In the genomic region with DNA sequence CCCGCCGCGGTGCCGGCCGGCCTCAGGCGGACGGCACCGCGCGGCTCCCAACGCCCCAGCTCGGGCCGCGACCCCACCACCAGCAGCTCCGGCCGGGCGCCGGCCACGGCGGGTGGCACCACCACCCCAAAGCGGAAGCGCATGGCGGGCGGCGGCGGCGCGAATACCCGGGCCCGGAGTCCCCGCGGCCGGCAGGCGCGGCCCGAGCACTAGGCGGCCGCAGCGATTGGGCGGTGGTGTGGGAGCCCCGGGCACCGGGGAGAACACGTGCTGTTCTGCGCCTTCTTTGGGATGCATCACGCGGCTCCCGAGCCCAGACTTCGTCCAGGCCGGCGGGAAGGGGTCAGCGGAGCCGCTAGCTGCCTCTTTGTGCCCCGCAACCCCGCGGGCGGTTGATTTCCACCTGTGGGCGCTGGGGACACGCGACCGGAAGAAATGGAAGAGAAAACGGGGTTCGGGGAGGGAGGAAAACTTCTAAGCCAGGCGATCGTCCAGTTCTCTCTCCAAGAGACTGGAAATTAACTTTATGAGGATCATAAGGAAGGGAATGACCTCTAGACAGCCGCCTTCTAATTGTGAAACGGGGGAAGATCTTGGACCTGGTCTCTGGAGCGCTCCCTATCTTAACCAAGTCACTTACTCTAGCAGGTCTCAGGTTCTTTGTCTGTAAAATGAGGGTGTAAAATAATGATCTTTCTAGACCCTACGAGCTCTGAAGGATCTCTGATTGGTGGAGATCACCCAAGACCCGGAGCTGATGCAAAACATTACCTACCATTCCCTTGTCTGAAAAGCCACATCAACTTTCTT, we compare ENCODE assay signal across 1 cellular context.
TF ChIP-seq lines count a peak whose summit lies in the region.

A gene (minus strand): TSS at position 165 of the 810 bp plus-strand sequence. CDS start 22 bp downstream, at position 143.

TF ChIP-seq in GM12878, 131 proteins besides CTCF, POLR2A, EP300 and RAD21 (continued from another document):
- TF ChIP-seq HDAC6 (IDR thresholded peaks at IDR 0.05; ENCODE audit: unreplicated experiment) (no peak), SMARCA5 (IDR thresholded peaks at IDR 0.05) (peak; percentile 68; the same call in 1 of the 2 replicates), EGR1 (IDR thresholded peaks at IDR 0.05; ENCODE audit: borderline replicate concordance in 1 of 2, low read depth in 2 of 2, low read length in 2 of 2) (no peak; a peak in 1 of 3 replicates), CBX3 (IDR thresholded peaks at IDR 0.05; ENCODE audit: borderline replicate concordance, low read depth) (no peak), MYC (IDR thresholded peaks at IDR 0.05; ENCODE audit: insufficient read depth, insufficient read length, insufficient replicate concordance, low read length, severe bottlenecking) (peak; percentile 50), ZNF24 (IDR thresholded peaks at IDR 0.05) (no peak), YBX1 (IDR thresholded peaks at IDR 0.05) (no peak), PAX8 (IDR thresholded peaks at IDR 0.05) (no peak), RFX5 (IDR thresholded peaks at IDR 0.05; ENCODE audit: low read depth, low read length) (no peak), POU2F2 (IDR thresholded peaks at IDR 0.05; ENCODE audit: borderline replicate concordance, low read depth, low read length) (peak; percentile 62; the same call in 1 of the 3 replicates), PML (IDR thresholded peaks at IDR 0.05; ENCODE audit: low read length) (peak; percentile 96), KLF5 (IDR thresholded peaks at IDR 0.05; ENCODE audit: partially characterized antibody) (no peak), NBN (IDR thresholded peaks at IDR 0.05) (peak; percentile 49; the same call in 1 of the 2 replicates), TCF7 (IDR thresholded peaks at IDR 0.05; ENCODE audit: borderline replicate concordance) (0 out of 2 replicates have a peak, but pooled peaks have one; percentile 25), NR2F1 (conservative IDR thresholded peaks at IDR 0.05) (no peak), CHD2 (IDR thresholded peaks at IDR 0.05; ENCODE audit: borderline replicate concordance, low read depth, low read length) (no peak), MYB (IDR thresholded peaks at IDR 0.05; ENCODE audit: borderline replicate concordance, low read depth, low read length) (no peak), KAT2A (conservative IDR thresholded peaks at IDR 0.05; ENCODE audit: control insufficient read depth, low read depth, low read length) (no peak), BCL11A (IDR thresholded peaks at IDR 0.05; ENCODE audit: low read depth, low read length) (no peak), SUPT20H (IDR thresholded peaks at IDR 0.05; ENCODE audit: borderline replicate concordance, control insufficient read depth, low read depth, low read length) (no peak), STAT3 (IDR thresholded peaks at IDR 0.05; ENCODE audit: low read depth, low read length) (no peak), EZH2 (IDR thresholded peaks at IDR 0.05; ENCODE audit: borderline replicate concordance, control insufficient read depth, low read depth, low read length) (no peak), BRCA1 (IDR thresholded peaks at IDR 0.05; ENCODE audit: low read depth, low read length) (no peak), FOXM1 (IDR thresholded peaks at IDR 0.05; ENCODE audit: low read depth, low read length) (no peak)
- TF ChIP-seq, protein P1, sequence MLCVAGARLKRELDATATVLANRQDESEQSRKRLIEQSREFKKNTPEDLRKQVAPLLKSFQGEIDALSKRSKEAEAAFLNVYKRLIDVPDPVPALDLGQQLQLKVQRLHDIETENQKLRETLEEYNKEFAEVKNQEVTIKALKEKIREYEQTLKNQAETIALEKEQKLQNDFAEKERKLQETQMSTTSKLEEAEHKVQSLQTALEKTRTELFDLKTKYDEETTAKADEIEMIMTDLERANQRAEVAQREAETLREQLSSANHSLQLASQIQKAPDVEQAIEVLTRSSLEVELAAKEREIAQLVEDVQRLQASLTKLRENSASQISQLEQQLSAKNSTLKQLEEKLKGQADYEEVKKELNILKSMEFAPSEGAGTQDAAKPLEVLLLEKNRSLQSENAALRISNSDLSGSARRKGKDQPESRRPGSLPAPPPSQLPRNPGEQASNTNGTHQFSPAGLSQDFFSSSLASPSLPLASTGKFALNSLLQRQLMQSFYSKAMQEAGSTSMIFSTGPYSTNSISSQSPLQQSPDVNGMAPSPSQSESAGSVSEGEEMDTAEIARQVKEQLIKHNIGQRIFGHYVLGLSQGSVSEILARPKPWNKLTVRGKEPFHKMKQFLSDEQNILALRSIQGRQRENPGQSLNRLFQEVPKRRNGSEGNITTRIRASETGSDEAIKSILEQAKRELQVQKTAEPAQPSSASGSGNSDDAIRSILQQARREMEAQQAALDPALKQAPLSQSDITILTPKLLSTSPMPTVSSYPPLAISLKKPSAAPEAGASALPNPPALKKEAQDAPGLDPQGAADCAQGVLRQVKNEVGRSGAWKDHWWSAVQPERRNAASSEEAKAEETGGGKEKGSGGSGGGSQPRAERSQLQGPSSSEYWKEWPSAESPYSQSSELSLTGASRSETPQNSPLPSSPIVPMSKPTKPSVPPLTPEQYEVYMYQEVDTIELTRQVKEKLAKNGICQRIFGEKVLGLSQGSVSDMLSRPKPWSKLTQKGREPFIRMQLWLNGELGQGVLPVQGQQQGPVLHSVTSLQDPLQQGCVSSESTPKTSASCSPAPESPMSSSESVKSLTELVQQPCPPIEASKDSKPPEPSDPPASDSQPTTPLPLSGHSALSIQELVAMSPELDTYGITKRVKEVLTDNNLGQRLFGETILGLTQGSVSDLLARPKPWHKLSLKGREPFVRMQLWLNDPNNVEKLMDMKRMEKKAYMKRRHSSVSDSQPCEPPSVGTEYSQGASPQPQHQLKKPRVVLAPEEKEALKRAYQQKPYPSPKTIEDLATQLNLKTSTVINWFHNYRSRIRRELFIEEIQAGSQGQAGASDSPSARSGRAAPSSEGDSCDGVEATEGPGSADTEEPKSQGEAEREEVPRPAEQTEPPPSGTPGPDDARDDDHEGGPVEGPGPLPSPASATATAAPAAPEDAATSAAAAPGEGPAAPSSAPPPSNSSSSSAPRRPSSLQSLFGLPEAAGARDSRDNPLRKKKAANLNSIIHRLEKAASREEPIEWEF (IDR thresholded peaks at IDR 0.05; ENCODE audit: insufficient replicate concordance, low read depth, low read length), result no peak
- TF ChIP-seq, protein P2, sequence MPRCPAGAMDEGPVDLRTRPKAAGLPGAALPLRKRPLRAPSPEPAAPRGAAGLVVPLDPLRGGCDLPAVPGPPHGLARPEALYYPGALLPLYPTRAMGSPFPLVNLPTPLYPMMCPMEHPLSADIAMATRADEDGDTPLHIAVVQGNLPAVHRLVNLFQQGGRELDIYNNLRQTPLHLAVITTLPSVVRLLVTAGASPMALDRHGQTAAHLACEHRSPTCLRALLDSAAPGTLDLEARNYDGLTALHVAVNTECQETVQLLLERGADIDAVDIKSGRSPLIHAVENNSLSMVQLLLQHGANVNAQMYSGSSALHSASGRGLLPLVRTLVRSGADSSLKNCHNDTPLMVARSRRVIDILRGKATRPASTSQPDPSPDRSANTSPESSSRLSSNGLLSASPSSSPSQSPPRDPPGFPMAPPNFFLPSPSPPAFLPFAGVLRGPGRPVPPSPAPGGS (IDR thresholded peaks at IDR 0.05; ENCODE audit: borderline replicate concordance, insufficient read depth, low read depth, low read length, poor library complexity, severe bottlenecking), result no peak
- TF ChIP-seq, protein P3, sequence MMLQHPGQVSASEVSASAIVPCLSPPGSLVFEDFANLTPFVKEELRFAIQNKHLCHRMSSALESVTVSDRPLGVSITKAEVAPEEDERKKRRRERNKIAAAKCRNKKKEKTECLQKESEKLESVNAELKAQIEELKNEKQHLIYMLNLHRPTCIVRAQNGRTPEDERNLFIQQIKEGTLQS (IDR thresholded peaks at IDR 0.05; ENCODE audit: borderline replicate concordance, extremely low read depth, low read depth, low read length), result no peak
